ENCODE assay signal across 8 cellular contexts in the genomic region with DNA sequence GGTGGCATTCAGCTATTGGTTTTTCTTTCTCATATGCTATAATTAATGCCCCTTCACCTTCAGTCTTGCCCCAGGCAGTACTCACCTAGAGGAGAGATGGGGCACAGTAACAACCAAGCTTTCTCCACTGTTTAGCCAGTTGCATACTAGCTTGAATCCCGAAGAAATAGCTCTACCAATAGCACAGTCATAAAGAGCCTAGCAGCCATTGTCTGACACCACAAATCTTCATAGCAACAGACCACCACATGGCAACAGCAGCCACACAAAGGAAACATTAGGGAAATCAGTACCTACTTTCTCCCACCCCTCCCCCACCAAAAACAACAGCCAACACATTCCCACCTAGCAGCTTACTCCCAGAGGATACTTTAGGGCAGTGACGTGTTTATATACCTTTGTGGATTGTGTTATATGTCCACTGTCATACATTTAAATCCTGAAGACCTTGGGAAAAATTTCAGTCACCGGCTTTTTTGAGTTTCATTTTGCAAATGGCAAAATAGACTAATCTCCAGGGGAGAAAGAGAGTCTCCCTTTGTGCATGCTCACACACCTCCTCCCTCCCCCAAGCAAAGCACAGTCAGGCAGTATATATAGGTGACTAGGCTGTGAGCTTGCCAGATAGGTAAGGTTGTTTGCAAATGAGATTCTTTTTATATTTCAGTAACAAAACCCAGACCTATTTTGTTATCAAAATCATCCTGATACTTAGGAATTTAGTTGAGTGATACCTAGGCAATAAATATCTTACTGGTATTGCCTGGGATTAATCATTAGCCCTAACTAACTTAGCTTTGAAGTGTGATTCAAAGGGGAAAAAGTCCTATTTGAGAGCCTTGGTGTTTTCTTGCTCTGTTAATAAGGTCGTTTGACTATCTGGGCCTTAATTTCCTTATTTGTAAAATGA.
DNase-seq lines count a peak whose midpoint lies in the region; ATAC-seq, FAIRE-seq and TF ChIP-seq lines count a peak whose summit lies in the region.

No MANE protein-coding gene starts in this region.

- no peaks in the 10 kb centered on the region for H3K9me2 ChIP-seq in GM23338 (ENCODE audit: insufficient read depth)

- H3K36me3 ChIP-seq in GM23338 (ENCODE audit: insufficient read depth): no peaks in the 10 kb centered on the region
- H3K36me3 ChIP-seq in K562 (ENCODE audit: control insufficient read depth, insufficient read depth, low read length): peaks cover 19% of the 10 kb centered on the region; the same call in 2 of the 3 replicates
- peaks cover 2 to 5% of the 10 kb centered on the region in 2 donors for H3K36me3 ChIP-seq in lung (ENCODE audit: control insufficient read depth in 2 of 2, insufficient read depth in 2 of 2, low read length in 2 of 2)

- peaks cover 86% of the 10 kb centered on the region for H3K79me2 ChIP-seq in GM23338 (replicated peaks; ENCODE audit: insufficient read depth)
- peaks cover 60% of the 10 kb centered on the region for H3K79me2 ChIP-seq in K562 (ENCODE audit: control insufficient read depth, insufficient read depth, low read length)

- no peak for TF ChIP-seq RAD21 in K562 (CRISPR knock-in tag; conservative IDR thresholded peaks at IDR 0.05 in 1 of 2, IDR thresholded peaks at IDR 0.05 in 1 of 2)

- no TSS peak for BruUV-seq in K562 (replicated peaks; lab: Mats Ljungman, UMichigan)

- no peaks in the 10 kb centered on the region for H3F3A ChIP-seq in GM23338 (replicated peaks; ENCODE audit: low read depth)

- H3K4me2 ChIP-seq in GM23338 (peak overlapping the region; percentile 60), K562 (ENCODE audit: insufficient read depth, low read length) (no peak overlapping the region)

- no peak for FAIRE-seq in K562 (lab: Jason Lieb, UNC)

- no peak for TF ChIP-seq POLR2A in K562 (conservative IDR thresholded peaks at IDR 0.05)

- H3K27me3 ChIP-seq in GM23338 (ENCODE audit: insufficient read depth) (no peaks in the 10 kb centered on the region), K562 (ENCODE audit: control insufficient read depth in 2 of 2, insufficient read depth in 2 of 2, low read length in 2 of 2) (no peaks in the 10 kb centered on the region), lung (ENCODE audit: control insufficient read depth, insufficient read depth) (no peaks in the 10 kb centered on the region)

- H3K4me3 Mint-ChIP-seq in GM23338: peak overlapping the region; percentile 59

- WGBS in K562 (ENCODE audit: insufficient coverage, low coverage, missing lambda C conversion rate): 59% methylated on average over 4 of the region's 4 CpGs
- 42 to 69% methylated on average over 4 of the region's 4 CpGs for WGBS in lung, 2 donors

- H3K27me3 Mint-ChIP-seq in GM23338 (ENCODE audit: insufficient read depth, low read depth, poor library complexity): peaks cover 2% of the 10 kb centered on the region

- no peak overlapping the region for H2AFZ ChIP-seq in GM23338
- no peak overlapping the region for H2AFZ ChIP-seq in K562 (ENCODE audit: low read depth, low read length)

- H3K4me1 Mint-ChIP-seq in GM23338: peaks cover 53% of the 10 kb centered on the region

- peaks cover 32% of the 10 kb centered on the region for H3K4me1 ChIP-seq in GM23338 (ENCODE audit: insufficient read depth)
- H3K4me1 ChIP-seq in K562 (replicated peaks in 1 of 2; ENCODE audit: control insufficient read depth in 2 of 2, insufficient read depth in 2 of 2, low read length in 2 of 2): peaks cover 0 to 17% of the 10 kb centered on the region in 2 experiments; a peak in 3 of 5 replicates
- H3K4me1 ChIP-seq in lung (ENCODE audit: control insufficient read depth in 2 of 2, insufficient read depth in 2 of 2, low read length in 2 of 2): peaks cover 6 to 20% of the 10 kb centered on the region in 2 donors

- no peak overlapping the region for H3K9ac ChIP-seq in K562 (ENCODE audit: insufficient read depth in 1 of 2, low read depth in 2 of 2, low read length in 2 of 2)

- in situ Hi-C loops in K562 (cut with MboI): no loop called here

- no peak for TF ChIP-seq EP300 in K562 (IDR thresholded peaks at IDR 0.05; ENCODE audit: low read length)

- H3K4me3 ChIP-seq in GM23338: peak overlapping the region; percentile 28
- no peak overlapping the region for H3K4me3 ChIP-seq in K562
- H3K4me3 ChIP-seq in lung: no peak overlapping the region

- H4K20me1 ChIP-seq in GM23338 (replicated peaks; ENCODE audit: insufficient read depth) (no peaks in the 10 kb centered on the region), K562 (replicated peaks; ENCODE audit: control insufficient read depth, insufficient read depth, low read length) (no peaks in the 10 kb centered on the region)

- TF ChIP-seq CTCF in GM23338 (conservative IDR thresholded peaks at IDR 0.05; ENCODE audit: low read depth in 2 of 2) (no peak), K562 (IDR thresholded peaks at IDR 0.05 in 2 of 3, conservative IDR thresholded peaks at IDR 0.05 in 1 of 3; ENCODE audit: insufficient read depth in 2 of 3, low read depth in 1 of 3, low read length in 3 of 3) (no peak), lung (IDR thresholded peaks at IDR 0.05; ENCODE audit: control extremely low read depth, extremely low read depth) (no peak)

- no peaks in the 10 kb centered on the region for H3K9me1 ChIP-seq in K562 (ENCODE audit: control insufficient read depth, insufficient read depth, low read length)

- CTCF ChIA-PET in K562 (lab: Yijun Ruan, JAX; ENCODE audit: low intra/inter-chr PET ratio): no interaction called here

- H3K36me3 Mint-ChIP-seq in GM23338 (ENCODE audit: low read depth): peaks cover 20% of the 10 kb centered on the region; the same call in 2 of the 3 replicates

- ATAC-seq in GM18498 (IDR thresholded peaks at IDR 0.05; ENCODE audit: unreplicated experiment) (peak; percentile 62), GM23338 (peak; percentile 86), K562 (0 out of 3 replicates have a peak, but pooled peaks have one; percentile 37), lung (ENCODE audit: insufficient read depth, low FRiP score) (no peak), HG03045 (IDR thresholded peaks at IDR 0.05; ENCODE audit: unreplicated experiment) (no peak)

- DNase-seq in GM23338 (ENCODE audit: low spot score) (peak; percentile 96), NCI-H1092 treated with DMSO at 0.1 percent for 48 hours (lab: John Stamatoyannopoulos, UW) (peak; percentile 39), K562 (ENCODE audit: extremely low read depth in 1 of 4, low spot score in 3 of 4) (no peak), lung (ENCODE audit: low spot score) (no peak), NCI-H1694 treated with DMSO at 0.1 percent for 48 hours (lab: John Stamatoyannopoulos, UW) (no peak), RKO (ENCODE audit: low spot score) (no peak)

- peak overlapping the region; percentile 89 for H3K27ac ChIP-seq in GM23338 (ENCODE audit: low read depth)
- no peak overlapping the region for H3K27ac ChIP-seq in K562 (ENCODE audit: extremely low read depth, low read depth, low read length)
- peak overlapping the region; percentile 38 to 52 for H3K27ac ChIP-seq in lung (ENCODE audit: low read depth in 1 of 2, low read length in 1 of 2)

- peaks cover 5% of the 10 kb centered on the region; the same call in 2 of the 3 replicates for H3K9me3 Mint-ChIP-seq in GM23338

- peak overlapping the region; percentile 91 for H3K27ac Mint-ChIP-seq in GM23338

- H3K9me3 ChIP-seq in K562 (replicated peaks; ENCODE audit: control insufficient read depth, insufficient read depth, low read depth, low read length) (0 out of 2 replicates have a peak, but pooled peaks cover 4% of the 10 kb centered on the region), lung (ENCODE audit: control insufficient read depth in 2 of 2, insufficient read depth in 1 of 2, low read length in 1 of 2) (no peaks in the 10 kb centered on the region)

- intact Hi-C loops in K562 (cut with micrococcal nuclease): no loop called here

- POLR2A ChIA-PET in K562 (lab: Yijun Ruan, JAX): interaction anchor here (0.8 to 2.8 kb wide), 6 partner anchors 9 to 19 kb away, joined by 3 to 14 read pairs (median 4); no protein-coding TSS in a partner anchor

TF ChIP-seq in GM23338, 12 proteins besides CTCF, POLR2A, EP300 and RAD21:
- TF ChIP-seq JUNB (IDR thresholded peaks at IDR 0.05; ENCODE audit: unreplicated experiment) (no peak), POLR2AphosphoS5 (IDR thresholded peaks at IDR 0.05; ENCODE audit: low read depth) (no peak), CREB1 (CRISPR knock-in tag; IDR thresholded peaks at IDR 0.05; ENCODE audit: low read depth) (peak; percentile 72)

TF ChIP-seq in K562, 482 proteins besides CTCF, POLR2A, EP300 and RAD21:
- TF ChIP-seq, protein P1, sequence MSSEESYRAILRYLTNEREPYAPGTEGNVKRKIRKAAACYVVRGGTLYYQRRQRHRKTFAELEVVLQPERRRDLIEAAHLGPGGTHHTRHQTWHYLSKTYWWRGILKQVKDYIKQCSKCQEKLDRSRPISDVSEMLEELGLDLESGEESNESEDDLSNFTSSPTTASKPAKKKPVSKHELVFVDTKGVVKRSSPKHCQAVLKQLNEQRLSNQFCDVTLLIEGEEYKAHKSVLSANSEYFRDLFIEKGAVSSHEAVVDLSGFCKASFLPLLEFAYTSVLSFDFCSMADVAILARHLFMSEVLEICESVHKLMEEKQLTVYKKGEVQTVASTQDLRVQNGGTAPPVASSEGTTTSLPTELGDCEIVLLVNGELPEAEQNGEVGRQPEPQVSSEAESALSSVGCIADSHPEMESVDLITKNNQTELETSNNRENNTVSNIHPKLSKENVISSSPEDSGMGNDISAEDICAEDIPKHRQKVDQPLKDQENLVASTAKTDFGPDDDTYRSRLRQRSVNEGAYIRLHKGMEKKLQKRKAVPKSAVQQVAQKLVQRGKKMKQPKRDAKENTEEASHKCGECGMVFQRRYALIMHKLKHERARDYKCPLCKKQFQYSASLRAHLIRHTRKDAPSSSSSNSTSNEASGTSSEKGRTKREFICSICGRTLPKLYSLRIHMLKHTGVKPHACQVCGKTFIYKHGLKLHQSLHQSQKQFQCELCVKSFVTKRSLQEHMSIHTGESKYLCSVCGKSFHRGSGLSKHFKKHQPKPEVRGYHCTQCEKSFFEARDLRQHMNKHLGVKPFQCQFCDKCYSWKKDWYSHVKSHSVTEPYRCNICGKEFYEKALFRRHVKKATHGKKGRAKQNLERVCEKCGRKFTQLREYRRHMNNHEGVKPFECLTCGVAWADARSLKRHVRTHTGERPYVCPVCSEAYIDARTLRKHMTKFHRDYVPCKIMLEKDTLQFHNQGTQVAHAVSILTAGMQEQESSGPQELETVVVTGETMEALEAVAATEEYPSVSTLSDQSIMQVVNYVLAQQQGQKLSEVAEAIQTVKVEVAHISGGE (CRISPR knock-in tag; IDR thresholded peaks at IDR 0.05): no peak
- TF ChIP-seq RFX1 (IDR thresholded peaks at IDR 0.05) (peak; percentile 60), YY1 (IDR thresholded peaks at IDR 0.05; ENCODE audit: borderline replicate concordance in 1 of 3, control insufficient read depth in 1 of 3, extremely low read depth in 1 of 3, insufficient read depth in 3 of 3, insufficient read length in 1 of 3, insufficient replicate concordance in 2 of 3, low read depth in 1 of 3, low read length in 2 of 3) (peak in 1 of 3 experiments; percentile 49)

Comparison
In these comparisons a context has a peak if more than half of its experiments do, and no peak if none do; other contexts are left out.
1. ATAC-seq: peak in GM18498 (single experiment), GM23338 (single experiment) and K562 (single experiment); none in lung (single experiment) and HG03045 (single experiment).
2. DNase-seq: peak in GM23338 (single experiment) and NCI-H1092 treated with DMSO at 0.1 percent for 48 hours (single experiment); none in K562 (0 of 4), lung (single experiment), NCI-H1694 treated with DMSO at 0.1 percent for 48 hours (single experiment) and RKO (single experiment).